In genomic region chr17:55446581-55447205, GRCh38 we compare ENCODE assay signal across 1 cellular context.
TF ChIP-seq lines count a peak whose summit lies in the region.

No MANE protein-coding gene starts in this region.

TF ChIP-seq in HepG2, 621 proteins besides CTCF, POLR2A, EP300 and RAD21 (continued from another document and continues in another):
- TF ChIP-seq CREM (IDR thresholded peaks at IDR 0.05) = peak; percentile 97
- TF ChIP-seq CREM (CRISPR knock-in tag; IDR thresholded peaks at IDR 0.05) = no peak
- no peak for TF ChIP-seq NBN (conservative IDR thresholded peaks at IDR 0.05)
- TF ChIP-seq SOX5 (CRISPR knock-in tag; IDR thresholded peaks at IDR 0.05; ENCODE audit: borderline replicate concordance) = peak; percentile 96
- TF ChIP-seq ZNF484 (CRISPR knock-in tag; IDR thresholded peaks at IDR 0.05; ENCODE audit: borderline replicate concordance, low read depth) = no peak
- peak; percentile 35 for TF ChIP-seq JUND (CRISPR knock-in tag; IDR thresholded peaks at IDR 0.05)
- TF ChIP-seq ZNF605 (CRISPR knock-in tag; IDR thresholded peaks at IDR 0.05) = no peak
- TF ChIP-seq ZNF446 (CRISPR knock-in tag; IDR thresholded peaks at IDR 0.05) = no peak
- no peak; the same call in 1 of the 2 replicates for TF ChIP-seq GABPB1 (CRISPR knock-in tag; IDR thresholded peaks at IDR 0.05)
- TF ChIP-seq KAT8 (CRISPR knock-in tag; IDR thresholded peaks at IDR 0.05) = peak; percentile 65; the same call in 1 of the 2 replicates
- no peak for TF ChIP-seq CEBPB (IDR thresholded peaks at IDR 0.05; ENCODE audit: borderline replicate concordance, low read depth, low read length)
- no peak; the same call in 1 of the 2 replicates for TF ChIP-seq ATF7 (IDR thresholded peaks at IDR 0.05)
- TF ChIP-seq ATF7 (CRISPR knock-in tag; IDR thresholded peaks at IDR 0.05) = peak; percentile 65; the same call in 1 of the 2 replicates
- TF ChIP-seq ZNF3 (CRISPR knock-in tag; IDR thresholded peaks at IDR 0.05) = peak; percentile 45; the same call in 1 of the 2 replicates
- no peak for TF ChIP-seq ZNF547 (CRISPR knock-in tag; IDR thresholded peaks at IDR 0.05)
- TF ChIP-seq ZNF329 (CRISPR knock-in tag; IDR thresholded peaks at IDR 0.05; ENCODE audit: low read depth) = no peak
- TF ChIP-seq GZF1 (CRISPR knock-in tag; IDR thresholded peaks at IDR 0.05) = no peak; the same call in 1 of the 2 replicates
- no peak for TF ChIP-seq XRCC5 (optimal IDR thresholded peaks at IDR 0.05; ENCODE audit: low read length)
- TF ChIP-seq CENPBD1 (CRISPR knock-in tag; IDR thresholded peaks at IDR 0.05; ENCODE audit: borderline replicate concordance, low read depth) = no peak
- TF ChIP-seq ZNF792 (CRISPR knock-in tag; IDR thresholded peaks at IDR 0.05) = peak; percentile 66; the same call in 1 of the 2 replicates
- TF ChIP-seq RORA (CRISPR knock-in tag; IDR thresholded peaks at IDR 0.05) = 0 out of 2 replicates have a peak, but pooled peaks have one; percentile 30
- TF ChIP-seq NPAS2 (CRISPR knock-in tag; IDR thresholded peaks at IDR 0.05; ENCODE audit: borderline replicate concordance) = no peak
- no peak for TF ChIP-seq ZNF790 (CRISPR knock-in tag; IDR thresholded peaks at IDR 0.05; ENCODE audit: borderline replicate concordance)
- peak; percentile 82 for TF ChIP-seq KLF12 (CRISPR knock-in tag; IDR thresholded peaks at IDR 0.05; ENCODE audit: borderline replicate concordance)
- no peak for TF ChIP-seq ZNF18 (CRISPR knock-in tag; IDR thresholded peaks at IDR 0.05; ENCODE audit: insufficient replicate concordance)
- no peak for TF ChIP-seq ZNF281 (CRISPR knock-in tag; IDR thresholded peaks at IDR 0.05; ENCODE audit: borderline replicate concordance)
- TF ChIP-seq KMT2A (CRISPR knock-in tag; IDR thresholded peaks at IDR 0.05) = no peak
- TF ChIP-seq MXI1 (IDR thresholded peaks at IDR 0.05; ENCODE audit: borderline replicate concordance, low read depth, low read length) = no peak
- no peak for TF ChIP-seq ZNF251 (CRISPR knock-in tag; IDR thresholded peaks at IDR 0.05)
- 0 out of 2 replicates have a peak, but pooled peaks have one; percentile 38 for TF ChIP-seq RNF219 (CRISPR knock-in tag; IDR thresholded peaks at IDR 0.05)
- TF ChIP-seq TFAP4 (IDR thresholded peaks at IDR 0.05; ENCODE audit: borderline replicate concordance, low read depth) = peak; percentile 35; the same call in 1 of the 2 replicates
- TF ChIP-seq HINFP (CRISPR knock-in tag; IDR thresholded peaks at IDR 0.05; ENCODE audit: low read depth) = no peak
- no peak for TF ChIP-seq DNMT1 (CRISPR knock-in tag; IDR thresholded peaks at IDR 0.05)
- TF ChIP-seq GRHL1 (CRISPR knock-in tag; conservative IDR thresholded peaks at IDR 0.05) = no peak
- TF ChIP-seq E2F1 (CRISPR knock-in tag; IDR thresholded peaks at IDR 0.05) = peak; percentile 47; the same call in 1 of the 2 replicates
- TF ChIP-seq LCORL (IDR thresholded peaks at IDR 0.05) = no peak
- TF ChIP-seq LCORL (CRISPR knock-in tag; IDR thresholded peaks at IDR 0.05) = peak; percentile 89
- TF ChIP-seq SSRP1 (CRISPR knock-in tag; IDR thresholded peaks at IDR 0.05) = no peak
- TF ChIP-seq PPARG (CRISPR knock-in tag; conservative IDR thresholded peaks at IDR 0.05) = peak; percentile 85
- no peak for TF ChIP-seq ZNF280B (CRISPR knock-in tag; IDR thresholded peaks at IDR 0.05; ENCODE audit: borderline replicate concordance)
- TF ChIP-seq PCBP1 (IDR thresholded peaks at IDR 0.05; ENCODE audit: borderline replicate concordance, low read depth, low read length) = no peak
- no peak for TF ChIP-seq ZNF776 (CRISPR knock-in tag; IDR thresholded peaks at IDR 0.05)
- no peak for TF ChIP-seq CERS6 (CRISPR knock-in tag; IDR thresholded peaks at IDR 0.05)
- TF ChIP-seq ZNF629 (CRISPR knock-in tag; conservative IDR thresholded peaks at IDR 0.05) = peak; percentile 38; the same call in 1 of the 2 replicates
- TF ChIP-seq RBM39 (IDR thresholded peaks at IDR 0.05; ENCODE audit: low read depth, low read length, poor library complexity, severe bottlenecking) = no peak
- no peak for TF ChIP-seq SUZ12 (IDR thresholded peaks at IDR 0.05; ENCODE audit: low read depth, low read length)
- TF ChIP-seq RBAK (CRISPR knock-in tag; IDR thresholded peaks at IDR 0.05) = no peak
- peak; percentile 81; the same call in 1 of the 2 replicates for TF ChIP-seq MLX (CRISPR knock-in tag; IDR thresholded peaks at IDR 0.05)
- no peak for TF ChIP-seq NFKB2 (CRISPR knock-in tag; IDR thresholded peaks at IDR 0.05; ENCODE audit: borderline replicate concordance)
- TF ChIP-seq FLYWCH1 (CRISPR knock-in tag; IDR thresholded peaks at IDR 0.05) = no peak
- no peak for TF ChIP-seq ZNF616 (CRISPR knock-in tag; IDR thresholded peaks at IDR 0.05; ENCODE audit: low read depth)
- no peak for TF ChIP-seq POLR2AphosphoS2 (IDR thresholded peaks at IDR 0.05; ENCODE audit: low read depth, low read length)
- no peak for TF ChIP-seq TEAD2 (CRISPR knock-in tag; IDR thresholded peaks at IDR 0.05)
- TF ChIP-seq CCDC6 (CRISPR knock-in tag; IDR thresholded peaks at IDR 0.05) = no peak
- TF ChIP-seq RXRA (CRISPR knock-in tag; IDR thresholded peaks at IDR 0.05) = no peak; the same call in 1 of the 2 replicates
- peak; percentile 84 for TF ChIP-seq ATF1 (CRISPR knock-in tag; IDR thresholded peaks at IDR 0.05)
